37 cellular contexts compared by ENCODE assay signal in genomic region chr12:117807946-117808345, GRCh38.
DNase-seq lines count a peak whose midpoint lies in the region; ATAC-seq, FAIRE-seq and TF ChIP-seq lines count a peak whose summit lies in the region.
"Had no signal": no experiment of that assay in that cellular context is flagged by ENCODE, and none has a peak within 500 bp of the region (broad histone marks: within the 10 kb centered on the region; RNA-seq: fewer than 3 reads in every experiment).

No MANE protein-coding gene starts in this region.

- TF ChIP-seq POLR2A in endothelial cell of umbilical vein (IDR thresholded peaks at IDR 0.05; ENCODE audit: low read depth, low read length): no peak

- H3K4me1 Mint-ChIP-seq in progenitor cell of endocrine pancreas (ENCODE audit: low read depth): peaks cover 2% of the 10 kb centered on the region
- no peaks in the 10 kb centered on the region for H3K4me1 Mint-ChIP-seq in stimulated activated naive B cell treated with anti-CD40 and anti-IgM and Interleukin-4, amounts not matched to agents 10 μg/mL and 1 μg/mL and 100 μg/mL, for 72 hours
- H3K4me1 Mint-ChIP-seq in nephron progenitor cell: peaks cover 20% of the 10 kb centered on the region
- H3K4me1 Mint-ChIP-seq: B cell; CD14-positive monocyte; CD4-positive, alpha-beta memory T cell; CD4-positive, CD25-positive, alpha-beta regulatory T cell; CD8-positive, alpha-beta memory T cell had no signal

- H3K4me2 ChIP-seq in endothelial cell of umbilical vein (ENCODE audit: insufficient read depth, low read length) (no peak overlapping the region), mammary epithelial cell (ENCODE audit: insufficient read depth, low read depth, low read length) (no peak overlapping the region)
- H3K4me2 ChIP-seq: A549; BLaER1; BLaER1 treated with 17β-estradiol and CSF1 and Interleukin-3, amounts not matched to agents 10 nM and 100 nM had no signal

- H3K4me1 ChIP-seq in endothelial cell of umbilical vein (ENCODE audit: control insufficient read depth, extremely low read depth, insufficient read depth, low read length) (no peaks in the 10 kb centered on the region), mammary epithelial cell (ENCODE audit: insufficient read depth, low read length) (no peaks in the 10 kb centered on the region)
- H3K4me1 ChIP-seq: BE2C; BLaER1; BLaER1 treated with 17β-estradiol and CSF1 and Interleukin-3, amounts not matched to agents 10 nM and 100 nM had no signal

- DNase-seq in dermis blood vessel endothelial cell (peak; percentile 56), endothelial cell of umbilical vein (ENCODE audit: low read depth, low spot score) (peak; percentile 90), progenitor cell of endocrine pancreas (ENCODE audit: low spot score, unreplicated experiment) (no peak), nephron progenitor cell (no peak), head of caudate nucleus (no peak), mammary epithelial cell (no peak)
- DNase-seq in stimulated activated naive B cell treated with anti-CD40 and anti-IgM and Interleukin-4, amounts not matched to agents 10 μg/mL and 1 μg/mL and 100 μg/mL, for 72 hours: no peak
- DNase-seq: 8988T; ACHN; AML-193; BE2C; C1 segment of cervical spinal cord; Caco-2; Calu3; CD4-positive, alpha-beta memory T cell; CD4-positive, alpha-beta T cell; CD4-positive, CD25-positive, alpha-beta regulatory T cell; CD8-positive, alpha-beta memory T cell; CD8-positive, alpha-beta T cell; COR-L47; DMS 273 treated with DMSO at 0.1 percent for 48 hours; DMS153; DMS53; DMS79; DMS79 treated with DMSO at 0.1 percent for 48 hours; DND-41; EL had no signal

- H3K4me3 ChIP-seq in endothelial cell of umbilical vein (replicated peaks in 1 of 3; ENCODE audit: insufficient read depth in 1 of 3, low read depth in 1 of 3, low read length in 3 of 3) (no peak overlapping the region), mammary epithelial cell (replicated peaks in 1 of 3; ENCODE audit: insufficient read depth in 1 of 3, low read depth in 2 of 3, low read length in 3 of 3) (no peak overlapping the region)
- H3K4me3 ChIP-seq: A549; BLaER1; BLaER1 treated with 17β-estradiol and CSF1 and Interleukin-3, amounts not matched to agents 10 nM and 100 nM had no signal

- POLR2A ChIA-PET in endothelial cell of umbilical vein (lab: Charles Lee): no interaction called here

- H3K27me3 Mint-ChIP-seq in progenitor cell of endocrine pancreas (no peaks in the 10 kb centered on the region), nephron progenitor cell (ENCODE audit: low read depth, poor library complexity) (peaks cover 22% of the 10 kb centered on the region)
- peaks cover 20 to 23% of the 10 kb centered on the region in 2 donors for H3K27me3 Mint-ChIP-seq in stimulated activated naive B cell treated with anti-CD40 and anti-IgM and Interleukin-4, amounts not matched to agents 10 μg/mL and 1 μg/mL and 100 μg/mL, for 72 hours

- no peaks in the 10 kb centered on the region for H3K9me1 ChIP-seq in endothelial cell of umbilical vein (replicated peaks; ENCODE audit: control insufficient read depth, extremely low read depth, insufficient read depth, low read length)

- WGBS in mammary epithelial cell (ENCODE audit: low coverage, missing lambda C conversion rate): 40% methylated on average over 2 of the region's 2 CpGs

- dilution Hi-C loops in endothelial cell of umbilical vein (cut with MboI; ENCODE audit: extremely low pct_ligation_motif_present, low sequenced_read_pairs) (no loop called here), mammary epithelial cell (cut with HindIII; ENCODE audit: low sequenced_read_pairs) (no loop called here)

- H4K20me1 ChIP-seq in endothelial cell of umbilical vein (replicated peaks; ENCODE audit: control insufficient read depth, extremely low read depth, insufficient read depth, low read length) (no peaks in the 10 kb centered on the region), mammary epithelial cell (ENCODE audit: insufficient read depth, low read length) (no peaks in the 10 kb centered on the region)
- H4K20me1 ChIP-seq: BLaER1; BLaER1 treated with 17β-estradiol and CSF1 and Interleukin-3, amounts not matched to agents 10 nM and 100 nM had no signal

- no peak overlapping the region for H3K4me3 Mint-ChIP-seq in progenitor cell of endocrine pancreas (ENCODE audit: low read depth)
- no peak overlapping the region for H3K4me3 Mint-ChIP-seq in stimulated activated naive B cell treated with anti-CD40 and anti-IgM and Interleukin-4, amounts not matched to agents 10 μg/mL and 1 μg/mL and 100 μg/mL, for 72 hours
- no peak overlapping the region for H3K4me3 Mint-ChIP-seq in nephron progenitor cell
- H3K4me3 Mint-ChIP-seq: B cell; CD14-positive monocyte; CD4-positive, alpha-beta memory T cell; CD4-positive, alpha-beta T cell; CD4-positive, CD25-positive, alpha-beta regulatory T cell; CD8-positive, alpha-beta memory T cell; CD8-positive, alpha-beta T cell had no signal

- in situ Hi-C loops in mammary epithelial cell (cut with MboI; ENCODE audit: low sequenced_read_pairs in 2 of 2): no loop called here

- H2AFZ ChIP-seq in endothelial cell of umbilical vein (ENCODE audit: low read depth, low read length) (no peak overlapping the region), mammary epithelial cell (ENCODE audit: low read depth, low read length) (no peak overlapping the region)

- CTCF ChIA-PET in endothelial cell of umbilical vein (lab: Charles Lee) (interaction anchor here (0.7 to 1.0 kb wide), 2 partner anchors 220 to 441 kb away, joined by 3 read pairs; no protein-coding TSS in a partner anchor), mammary epithelial cell (lab: Charles Lee; ENCODE audit: low non-redundant PET) (no interaction called here)

- TF ChIP-seq CTCF in endothelial cell of umbilical vein (IDR thresholded peaks at IDR 0.05; ENCODE audit: extremely low read depth in 1 of 2, insufficient read depth in 1 of 2, low read depth in 1 of 2, low read length in 2 of 2) (no peak), progenitor cell of endocrine pancreas (IDR thresholded peaks at IDR 0.05; ENCODE audit: unreplicated experiment) (no peak), nephron progenitor cell (IDR thresholded peaks at IDR 0.05) (no peak), mammary epithelial cell (conservative IDR thresholded peaks at IDR 0.05 in 1 of 2, IDR thresholded peaks at IDR 0.05 in 1 of 2; ENCODE audit: extremely low read depth in 1 of 2, insufficient read depth in 1 of 2, low read depth in 1 of 2, low read length in 2 of 2) (no peak)

- H3K9me3 Mint-ChIP-seq in progenitor cell of endocrine pancreas (ENCODE audit: low read depth) (no peaks in the 10 kb centered on the region), nephron progenitor cell (no peaks in the 10 kb centered on the region)
- H3K9me3 Mint-ChIP-seq in stimulated activated naive B cell treated with anti-CD40 and anti-IgM and Interleukin-4, amounts not matched to agents 10 μg/mL and 1 μg/mL and 100 μg/mL, for 72 hours: no peaks in the 10 kb centered on the region
- H3K9me3 Mint-ChIP-seq: CD4-positive, alpha-beta T cell; CD8-positive, alpha-beta T cell had no signal

- no peak for FAIRE-seq in endothelial cell of umbilical vein (lab: Jason Lieb, UNC)
- FAIRE-seq: A204.1, A549, D721Med had no signal

- no peaks in the 10 kb centered on the region for H3K27me3 ChIP-seq in endothelial cell of umbilical vein (ENCODE audit: control insufficient read depth in 2 of 2, insufficient read depth in 2 of 2, low read length in 2 of 2)
- no peaks in the 10 kb centered on the region for H3K27me3 ChIP-seq in mammary epithelial cell (ENCODE audit: insufficient read depth, low read length)
- H3K27me3 ChIP-seq: BLaER1; BLaER1 treated with 17β-estradiol and CSF1 and Interleukin-3, amounts not matched to agents 10 nM and 100 nM had no signal

- no peaks in the 10 kb centered on the region for H3K36me3 Mint-ChIP-seq in progenitor cell of endocrine pancreas (ENCODE audit: insufficient read depth)
- no peaks in the 10 kb centered on the region for H3K36me3 Mint-ChIP-seq in stimulated activated naive B cell treated with anti-CD40 and anti-IgM and Interleukin-4, amounts not matched to agents 10 μg/mL and 1 μg/mL and 100 μg/mL, for 72 hours
- no peaks in the 10 kb centered on the region for H3K36me3 Mint-ChIP-seq in nephron progenitor cell (ENCODE audit: low read depth)
- H3K36me3 Mint-ChIP-seq: CD14-positive monocyte; CD4-positive, alpha-beta memory T cell; CD4-positive, CD25-positive, alpha-beta regulatory T cell; CD8-positive, alpha-beta T cell had no signal

- intact Hi-C loops in endothelial cell of umbilical vein (cut with micrococcal nuclease): no loop called here
- intact Hi-C loops in head of caudate nucleus (cut with DNase I): no loop called here
- intact Hi-C loops in mammary epithelial cell (cut with micrococcal nuclease): no loop called here

- BruUV-seq in endothelial cell of umbilical vein (replicated peaks; lab: Mats Ljungman, UMichigan) (no TSS peak), mammary epithelial cell (replicated peaks; lab: Mats Ljungman, UMichigan) (no TSS peak)

- H3K79me2 ChIP-seq in endothelial cell of umbilical vein (ENCODE audit: control insufficient read depth, insufficient read depth, low read length) (no peaks in the 10 kb centered on the region), mammary epithelial cell (ENCODE audit: insufficient read depth, low read length) (no peaks in the 10 kb centered on the region)

- ATAC-seq in stimulated activated naive B cell treated with anti-CD40 and anti-IgM and Interleukin-4, amounts not matched to agents 10 μg/mL and 1 μg/mL and 100 μg/mL, for 72 hours (replicated peaks): no peak
- no peak for ATAC-seq in GM18517 (IDR thresholded peaks at IDR 0.05; ENCODE audit: unreplicated experiment)
- ATAC-seq: A549; CD8-positive, alpha-beta T cell had no signal

- H3K27ac ChIP-seq in endothelial cell of umbilical vein (ENCODE audit: insufficient read depth, low read depth, low read length) (no peak overlapping the region), mammary epithelial cell (ENCODE audit: insufficient read depth, low read depth, low read length) (no peak overlapping the region)
- H3K27ac ChIP-seq: 22Rv1; A549; BLaER1; BLaER1 treated with 17β-estradiol and CSF1 and Interleukin-3, amounts not matched to agents 10 nM and 100 nM; C4-2B had no signal

- no peak overlapping the region for H3K9ac ChIP-seq in endothelial cell of umbilical vein (replicated peaks; ENCODE audit: extremely low read depth, insufficient read depth, low read length)
- H3K9ac ChIP-seq in mammary epithelial cell (ENCODE audit: insufficient read depth, low read length): no peak overlapping the region
- H3K9ac ChIP-seq: BLaER1; BLaER1 treated with 17β-estradiol and CSF1 and Interleukin-3, amounts not matched to agents 10 nM and 100 nM had no signal

- no peaks in the 10 kb centered on the region for H3K36me3 ChIP-seq in endothelial cell of umbilical vein (ENCODE audit: control insufficient read depth in 2 of 2, extremely low read depth in 1 of 2, insufficient read depth in 2 of 2, low read length in 2 of 2)
- H3K36me3 ChIP-seq in mammary epithelial cell (ENCODE audit: insufficient read depth, low read length): no peaks in the 10 kb centered on the region
- H3K36me3 ChIP-seq: BE2C; BLaER1; BLaER1 treated with 17β-estradiol and CSF1 and Interleukin-3, amounts not matched to agents 10 nM and 100 nM had no signal

- H3K27ac Mint-ChIP-seq in progenitor cell of endocrine pancreas: peak overlapping the region; percentile 73
- H3K27ac Mint-ChIP-seq in stimulated activated naive B cell treated with anti-CD40 and anti-IgM and Interleukin-4, amounts not matched to agents 10 μg/mL and 1 μg/mL and 100 μg/mL, for 72 hours: peak overlapping the region; percentile 37
- no peak overlapping the region for H3K27ac Mint-ChIP-seq in nephron progenitor cell
- H3K27ac Mint-ChIP-seq: B cell; CD14-positive monocyte; CD4-positive, alpha-beta memory T cell; CD4-positive, alpha-beta T cell; CD4-positive, CD25-positive, alpha-beta regulatory T cell; CD8-positive, alpha-beta memory T cell; CD8-positive, alpha-beta T cell had no signal

- H3K9me3 ChIP-seq in endothelial cell of umbilical vein (replicated peaks; ENCODE audit: control insufficient read depth, insufficient read depth, low read length) (no peaks in the 10 kb centered on the region), mammary epithelial cell (replicated peaks; ENCODE audit: insufficient read depth, low read length) (peaks cover 20% of the 10 kb centered on the region)
- H3K9me3 ChIP-seq: A549; BE2C; BLaER1; BLaER1 treated with 17β-estradiol and CSF1 and Interleukin-3, amounts not matched to agents 10 nM and 100 nM; Caco-2 had no signal

Comparison
In these comparisons a context has a peak if more than half of its experiments do, and no peak if none do; other contexts are left out.
1. DNase-seq: peak in dermis blood vessel endothelial cell (single experiment) and endothelial cell of umbilical vein (single experiment); none in progenitor cell of endocrine pancreas (single experiment), stimulated activated naive B cell treated with anti-CD40 and anti-IgM and Interleukin-4, amounts not matched to agents 10 μg/mL and 1 μg/mL and 100 μg/mL, for 72 hours (single experiment), nephron progenitor cell (single experiment), head of caudate nucleus (0 of 42) and mammary epithelial cell (single experiment).